8 cellular contexts compared by ENCODE assay signal in the genomic region with DNA sequence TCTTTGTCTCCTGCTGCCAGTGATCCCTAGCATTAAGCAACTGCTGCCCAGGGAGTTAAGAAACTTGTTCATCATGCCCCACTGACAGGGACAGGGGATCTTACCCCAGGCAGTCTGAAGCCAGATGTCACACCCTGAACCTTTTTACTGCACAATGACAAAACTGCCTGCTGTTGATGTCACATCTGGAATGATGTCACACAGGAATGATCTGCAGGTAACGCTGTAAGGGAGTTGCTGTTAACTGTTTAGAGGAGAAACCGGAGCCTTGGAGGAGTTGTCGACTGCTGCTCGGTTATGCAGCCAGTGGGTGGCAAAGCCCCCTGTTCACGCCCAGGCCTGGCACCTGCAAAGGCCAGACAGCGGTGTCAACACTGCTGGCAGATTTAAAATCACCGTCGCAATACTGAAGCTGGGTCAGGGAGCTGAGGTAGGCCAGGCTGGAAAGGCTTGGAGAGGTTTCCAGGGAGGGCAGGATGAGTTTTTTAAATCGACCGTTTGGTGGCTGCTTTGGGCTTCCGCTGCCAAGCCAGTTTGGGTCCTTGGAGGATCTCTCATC. TPM values are rescaled to one million over a fixed set of nuclear protein-coding genes. Genes with fewer than 3 reads are reported as not detected.
DNase-seq lines count a peak whose midpoint lies in the region; ATAC-seq lines count a peak whose summit lies in the region.

No MANE protein-coding gene starts in this region.

- H3K4me3 ChIP-seq in iPS-11a (ENCODE audit: low read depth, low read length) = peak overlapping the region; percentile 67

- H3K36me3 Mint-ChIP-seq in activated CD4-positive, alpha-beta memory T cell treated with anti-CD3 and anti-CD28 coated beads for 36 hours = no peaks in the 10 kb centered on the region
- no peaks in the 10 kb centered on the region for H3K36me3 Mint-ChIP-seq in stimulated activated memory B cell treated with anti-CD40 and anti-IgM and Interleukin-4, amounts not matched to agents 10 μg/mL and 1 μg/mL and 100 μg/mL, for 72 hours

- CTCF ChIA-PET in activated CD4-positive, alpha-beta memory T cell treated with anti-CD3 and anti-CD28 coated beads for 36 hours (lab: Charles Lee) = interaction anchor here (0.8 to 13.2 kb wide), 21 partner anchors 8 to 171 kb away, joined by 3 to 180 read pairs (median 5); no protein-coding TSS in a partner anchor

- intact Hi-C loops in activated CD4-positive, alpha-beta memory T cell treated with anti-CD3 and anti-CD28 coated beads for 36 hours (cut with micrococcal nuclease) = loop anchor here (2.0 kb wide), 1 partner anchor 123 kb away; no protein-coding TSS in a partner anchor

- H3K4me1 Mint-ChIP-seq in activated CD4-positive, alpha-beta memory T cell treated with anti-CD3 and anti-CD28 coated beads for 36 hours (ENCODE audit: low read depth) = peaks cover 8% of the 10 kb centered on the region
- peaks cover 28% of the 10 kb centered on the region for H3K4me1 Mint-ChIP-seq in stimulated activated memory B cell treated with anti-CD40 and anti-IgM and Interleukin-4, amounts not matched to agents 10 μg/mL and 1 μg/mL and 100 μg/mL, for 72 hours

- H3K27ac Mint-ChIP-seq in activated CD4-positive, alpha-beta memory T cell treated with anti-CD3 and anti-CD28 coated beads for 36 hours = no peak overlapping the region
- H3K27ac Mint-ChIP-seq in stimulated activated memory B cell treated with anti-CD40 and anti-IgM and Interleukin-4, amounts not matched to agents 10 μg/mL and 1 μg/mL and 100 μg/mL, for 72 hours = no peak overlapping the region

- peak overlapping the region; percentile 64 for H3K4me3 Mint-ChIP-seq in activated CD4-positive, alpha-beta memory T cell treated with anti-CD3 and anti-CD28 coated beads for 36 hours
- H3K4me3 Mint-ChIP-seq in stimulated activated memory B cell treated with anti-CD40 and anti-IgM and Interleukin-4, amounts not matched to agents 10 μg/mL and 1 μg/mL and 100 μg/mL, for 72 hours = peak overlapping the region; percentile 76

- H3K9me3 Mint-ChIP-seq in activated CD4-positive, alpha-beta memory T cell treated with anti-CD3 and anti-CD28 coated beads for 36 hours = no peaks in the 10 kb centered on the region
- no peaks in the 10 kb centered on the region for H3K9me3 Mint-ChIP-seq in stimulated activated memory B cell treated with anti-CD40 and anti-IgM and Interleukin-4, amounts not matched to agents 10 μg/mL and 1 μg/mL and 100 μg/mL, for 72 hours

- DNase-seq in NCI-H2171 treated with DMSO at 0.1 percent for 48 hours (lab: John Stamatoyannopoulos, UW) (peak; percentile 44), NCI-H2171 (lab: John Stamatoyannopoulos, UW) (no peak), iPS-NIHi11 (ENCODE audit: low spot score) (no peak), DMS153 (lab: John Stamatoyannopoulos, UW) (no peak)
- DNase-seq in activated CD4-positive, alpha-beta memory T cell treated with anti-CD3 and anti-CD28 coated beads for 36 hours = no peak

- ATAC-seq in stimulated activated memory B cell treated with anti-CD40 and anti-IgM and Interleukin-4, amounts not matched to agents 10 μg/mL and 1 μg/mL and 100 μg/mL, for 72 hours = no peak
- no peak for ATAC-seq in GM21447 (IDR thresholded peaks at IDR 0.05; ENCODE audit: unreplicated experiment)

- peaks cover 24% of the 10 kb centered on the region for H3K27me3 Mint-ChIP-seq in activated CD4-positive, alpha-beta memory T cell treated with anti-CD3 and anti-CD28 coated beads for 36 hours
- peaks cover 25% of the 10 kb centered on the region for H3K27me3 Mint-ChIP-seq in stimulated activated memory B cell treated with anti-CD40 and anti-IgM and Interleukin-4, amounts not matched to agents 10 μg/mL and 1 μg/mL and 100 μg/mL, for 72 hours

- POLR2A ChIA-PET in activated CD4-positive, alpha-beta memory T cell treated with anti-CD3 and anti-CD28 coated beads for 36 hours (lab: Charles Lee) = no interaction called here

RNA-seq across cellular contexts. Expression of gene SLIT1, which starts 10.0 kb away (rescaled TPM):
- under 1 TPM; 0.63 to 0.71 TPM for total RNA-seq in activated CD4-positive, alpha-beta memory T cell treated with anti-CD3 and anti-CD28 coated beads for 36 hours
